Comparison of ENCODE assay signal across 16 cellular contexts in the genomic region with DNA sequence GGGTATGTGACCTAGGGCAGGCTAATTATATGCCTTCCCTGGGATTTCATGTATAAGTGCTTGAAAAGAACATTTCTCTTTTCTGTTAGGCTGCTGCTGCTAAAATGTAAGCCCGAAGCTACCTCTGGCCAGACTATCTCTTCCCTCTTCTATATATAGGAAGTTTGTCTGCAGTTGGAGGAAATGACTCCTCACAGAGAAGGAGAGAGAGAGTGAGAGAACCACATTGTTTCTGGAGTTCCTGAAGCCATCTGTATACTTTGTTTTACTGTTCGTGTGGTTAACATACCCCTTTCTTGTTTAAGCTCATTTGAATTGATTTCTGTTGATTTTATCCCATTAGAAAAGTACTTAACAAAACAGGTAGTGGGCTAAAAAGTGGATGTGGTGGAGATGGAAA.
DNase-seq lines count a peak whose midpoint lies in the region; ATAC-seq, FAIRE-seq and TF ChIP-seq lines count a peak whose summit lies in the region.
"Had no signal": no experiment of that assay in that cellular context is flagged by ENCODE, and none has a peak within 500 bp of the region (broad histone marks: within the 10 kb centered on the region; RNA-seq: fewer than 3 reads in every experiment).

No MANE protein-coding gene starts in this region.

- intact Hi-C loops in OCI-LY7 (cut with micrococcal nuclease; ENCODE audit: unreplicated experiment): no loop called here
- intact Hi-C loops in mucosa of descending colon (cut with DNase I, micrococcal nuclease): no loop called here
- intact Hi-C loops in aorta (cut with DNase I): no loop called here

- peak overlapping the region; percentile 83 for H3K4me2 ChIP-seq in DOHH2 (ENCODE audit: low read length)
- peak overlapping the region; percentile 49 for H3K4me2 ChIP-seq in OCI-LY7 (ENCODE audit: low read length)
- H3K4me2 ChIP-seq: neural progenitor cell had no signal

- TF ChIP-seq CTCF in DOHH2 (IDR thresholded peaks at IDR 0.05; ENCODE audit: low read depth, low read length, poor library complexity, severe bottlenecking) (no peak), OCI-LY7 (conservative IDR thresholded peaks at IDR 0.05; ENCODE audit: low read length) (no peak), mucosa of descending colon (IDR thresholded peaks at IDR 0.05) (no peak)

- H3K4me3 ChIP-seq in DOHH2 (ENCODE audit: low read length): peak overlapping the region; percentile 65
- H3K4me3 ChIP-seq in OCI-LY7 (ENCODE audit: low read depth, low read length, poor library complexity, severe bottlenecking): no peak overlapping the region
- no peak overlapping the region for H3K4me3 ChIP-seq in mucosa of descending colon
- no peak overlapping the region for H3K4me3 ChIP-seq in aorta (ENCODE audit: low read length in 2 of 2)
- H3K4me3 ChIP-seq in small intestine (ENCODE audit: low read depth in 1 of 2, low read length in 2 of 2): no peak overlapping the region
- H3K4me3 ChIP-seq: adrenal gland, MG63, neural progenitor cell had no signal

- H3K9me3 ChIP-seq in DOHH2 (ENCODE audit: control insufficient read depth, insufficient read depth, low read length): no peaks in the 10 kb centered on the region
- no peaks in the 10 kb centered on the region for H3K9me3 ChIP-seq in OCI-LY7 (ENCODE audit: low read length)
- no peaks in the 10 kb centered on the region for H3K9me3 ChIP-seq in mucosa of descending colon
- no peaks in the 10 kb centered on the region for H3K9me3 ChIP-seq in aorta (ENCODE audit: control insufficient read depth, low read length)
- no peaks in the 10 kb centered on the region for H3K9me3 ChIP-seq in small intestine (ENCODE audit: control insufficient read depth, low read depth)
- H3K9me3 ChIP-seq: adrenal gland, MG63 had no signal

- peaks cover 22% of the 10 kb centered on the region for H3F3A ChIP-seq in DOHH2 (ENCODE audit: control insufficient read depth, insufficient read depth)

- DNase-seq in OCI-LY7 (ENCODE audit: low spot score) (peak; percentile 26), mucosa of descending colon (no peak), aorta (no peak), small intestine (no peak)
- DNase-seq: activated CD8-positive, alpha-beta T cell treated with anti-CD3 and anti-CD28 coated beads for 36 hours; adrenal gland; foreskin fibroblast; HFFc6; MG63; NCI-H2171 treated with DMSO at 0.1 percent for 48 hours had no signal

- POLR2A ChIA-PET in OCI-LY7 (lab: Charles Lee): interaction anchor here (0.6 to 3.7 kb wide), 9 partner anchors 8 to 57 kb away, joined by 3 to 27 read pairs (median 3); no protein-coding TSS in a partner anchor

- no peaks in the 10 kb centered on the region for H3K27me3 ChIP-seq in DOHH2 (ENCODE audit: control insufficient read depth, low read length)
- H3K27me3 ChIP-seq in aorta (ENCODE audit: control insufficient read depth in 1 of 2, insufficient read depth in 2 of 2, low read length in 1 of 2): no peaks in the 10 kb centered on the region
- H3K27me3 ChIP-seq in small intestine (ENCODE audit: control insufficient read depth in 2 of 2, insufficient read depth in 2 of 2, low read length in 2 of 2): no peaks in the 10 kb centered on the region
- H3K27me3 ChIP-seq: adrenal gland, MG63, neural progenitor cell had no signal

- H3K9me2 ChIP-seq in DOHH2 (replicated peaks; ENCODE audit: control insufficient read depth, low read length) (no peaks in the 10 kb centered on the region), OCI-LY7 (ENCODE audit: insufficient read depth, low read length) (no peaks in the 10 kb centered on the region)

- H3K4me1 ChIP-seq in DOHH2 (ENCODE audit: control insufficient read depth, low read length): peaks cover 91% of the 10 kb centered on the region
- H3K4me1 ChIP-seq in OCI-LY7 (ENCODE audit: insufficient read depth, low read length, poor library complexity, severe bottlenecking): peaks cover 81% of the 10 kb centered on the region
- no peaks in the 10 kb centered on the region for H3K4me1 ChIP-seq in mucosa of descending colon (ENCODE audit: low read depth)
- H3K4me1 ChIP-seq in aorta (ENCODE audit: control insufficient read depth in 1 of 2, insufficient read depth in 2 of 2, low read length in 2 of 2): no peaks in the 10 kb centered on the region
- H3K4me1 ChIP-seq in small intestine (ENCODE audit: control insufficient read depth in 2 of 2, insufficient read depth in 1 of 2, low read depth in 1 of 2, low read length in 1 of 2): no peaks in the 10 kb centered on the region
- H3K4me1 ChIP-seq: adrenal gland had no signal

- CTCF ChIA-PET in OCI-LY7 (lab: Charles Lee; ENCODE audit: unreplicated experiment): no interaction called here

- H3K36me3 ChIP-seq in DOHH2 (ENCODE audit: control insufficient read depth, low read length) (peaks cover 4% of the 10 kb centered on the region; the same call in 1 of the 2 replicates), OCI-LY7 (ENCODE audit: insufficient read depth, low read length) (no peaks in the 10 kb centered on the region), mucosa of descending colon (ENCODE audit: low read depth) (no peaks in the 10 kb centered on the region), aorta (ENCODE audit: control insufficient read depth in 1 of 2, insufficient read depth in 2 of 2, low read length in 1 of 2) (no peaks in the 10 kb centered on the region), small intestine (ENCODE audit: control insufficient read depth in 2 of 2, insufficient read depth in 2 of 2, low read length in 2 of 2) (no peaks in the 10 kb centered on the region)
- H3K36me3 ChIP-seq: adrenal gland, MG63, neural progenitor cell had no signal

- H3K79me2 ChIP-seq in DOHH2 (ENCODE audit: control insufficient read depth, low read length) (peaks cover 23% of the 10 kb centered on the region), OCI-LY7 (ENCODE audit: insufficient read depth, low read depth, low read length) (no peaks in the 10 kb centered on the region)

- FAIRE-seq in small intestine (lab: Jason Lieb, UNC): no peak
- FAIRE-seq: endometrium had no signal

- BruUV-seq in OCI-LY7 (replicated peaks; lab: Mats Ljungman, UMichigan): no TSS peak

- ATAC-seq in HG02885 (IDR thresholded peaks at IDR 0.05; ENCODE audit: poor library complexity, unreplicated experiment): peak; percentile 28
- ATAC-seq in mucosa of descending colon: peak; percentile 16
- ATAC-seq in GM18868 (IDR thresholded peaks at IDR 0.05; ENCODE audit: unreplicated experiment): no peak
- no peak for ATAC-seq in aorta (ENCODE audit: low FRiP score)
- no peak for ATAC-seq in GM21825 (IDR thresholded peaks at IDR 0.05; ENCODE audit: unreplicated experiment)
- ATAC-seq: activated CD8-positive, alpha-beta T cell treated with anti-CD3 and anti-CD28 coated beads for 36 hours had no signal

- 65 to 72% methylated on average over 2 of the region's 2 CpGs for WGBS in aorta, 2 donors
- 53 to 65% (median 59%) methylated on average over 2 of the region's 2 CpGs for WGBS in small intestine, 3 donors

- H2AFZ ChIP-seq in OCI-LY7 (ENCODE audit: low read length): peak overlapping the region; percentile 88
- H2AFZ ChIP-seq: neural progenitor cell had no signal

- H4K20me1 ChIP-seq in DOHH2 (ENCODE audit: control insufficient read depth, insufficient read depth, low read depth, low read length) (no peaks in the 10 kb centered on the region), OCI-LY7 (ENCODE audit: insufficient read depth, low read length) (no peaks in the 10 kb centered on the region)

- H3K27ac ChIP-seq in DOHH2 (ENCODE audit: low read depth, low read length) (peak overlapping the region; percentile 77), OCI-LY7 (ENCODE audit: low read depth, low read length, poor library complexity, severe bottlenecking) (peak overlapping the region; percentile 2), aorta (ENCODE audit: low read depth in 1 of 2, low read length in 2 of 2) (no peak overlapping the region), small intestine (ENCODE audit: low read depth in 1 of 2, low read length in 1 of 2) (no peak overlapping the region)
- H3K27ac ChIP-seq: neural progenitor cell had no signal

Comparison
In these comparisons a context has a peak if more than half of its experiments do, and no peak if none do; other contexts are left out.
1. H3K27ac ChIP-seq: peak in DOHH2 (single experiment) and OCI-LY7 (single experiment); none in aorta (0 of 2) and small intestine (0 of 2).
2. ATAC-seq: peak in HG02885 (single experiment) and mucosa of descending colon (single experiment); none in GM18868 (single experiment), aorta (single experiment) and GM21825 (single experiment).